ENCODE assay signal across 8 cellular contexts in genomic region chr5:50967388-50968039, GRCh38.
DNase-seq lines count a peak whose midpoint lies in the region; ATAC-seq and TF ChIP-seq lines count a peak whose summit lies in the region.

No MANE protein-coding gene starts in this region.

- H3K27ac Mint-ChIP-seq in endodermal cell (no peak overlapping the region), neural progenitor cell (no peak overlapping the region)

- H3K79me2 ChIP-seq in neural progenitor cell (ENCODE audit: low read depth), result no peaks in the 10 kb centered on the region

- H3K4me3 Mint-ChIP-seq in endodermal cell, result peak overlapping the region; percentile 61
- peak overlapping the region; percentile 63 for H3K4me3 Mint-ChIP-seq in neural progenitor cell

- H2AFZ ChIP-seq in neural progenitor cell (replicated peaks), result no peak overlapping the region

- H3K4me1 Mint-ChIP-seq in endodermal cell (peaks cover 55% of the 10 kb centered on the region), neural progenitor cell (peaks cover 53% of the 10 kb centered on the region)

- H3K9me3 ChIP-seq in endodermal cell (ENCODE audit: control insufficient read depth, low read length) (no peaks in the 10 kb centered on the region), neural progenitor cell (ENCODE audit: low read depth) (no peaks in the 10 kb centered on the region)

- H3K4me3 ChIP-seq in endodermal cell (ENCODE audit: low read length) (peak overlapping the region; percentile 78), neural progenitor cell (peak overlapping the region; percentile 38)

- H3F3A ChIP-seq in neural progenitor cell (ENCODE audit: low read depth), result peaks cover 48% of the 10 kb centered on the region

- TF ChIP-seq CTCF in endodermal cell (conservative IDR thresholded peaks at IDR 0.05), result no peak
- TF ChIP-seq CTCF in neural progenitor cell (IDR thresholded peaks at IDR 0.05), result no peak

- H3K27me3 Mint-ChIP-seq in endodermal cell (ENCODE audit: insufficient read depth), result peaks cover 93% of the 10 kb centered on the region
- H3K27me3 Mint-ChIP-seq in neural progenitor cell (ENCODE audit: insufficient read depth, low read depth), result peaks cover 86% of the 10 kb centered on the region

- H3K9ac ChIP-seq in endodermal cell (ENCODE audit: extremely low read depth, low read length, poor library complexity, severe bottlenecking), result no peak overlapping the region
- H3K9ac ChIP-seq in neural progenitor cell, result no peak overlapping the region

- H3K9me3 Mint-ChIP-seq in endodermal cell (no peaks in the 10 kb centered on the region), neural progenitor cell (no peaks in the 10 kb centered on the region)

- H4K20me1 ChIP-seq in neural progenitor cell (ENCODE audit: low read depth), result peaks cover 50% of the 10 kb centered on the region

- H3K4me1 ChIP-seq in endodermal cell (ENCODE audit: control insufficient read depth, insufficient read depth, low read length) (no peaks in the 10 kb centered on the region), neural progenitor cell (peaks cover 58% of the 10 kb centered on the region)

- DNase-seq in DMS153 (lab: John Stamatoyannopoulos, UW), result peak; percentile 23
- DNase-seq in NCI-H2029 treated with DMSO at 0.1 percent for 48 hours (lab: John Stamatoyannopoulos, UW), result peak; percentile 52
- DNase-seq in endodermal cell, result peak; percentile 78
- DNase-seq in neural progenitor cell (ENCODE audit: low spot score), result peak; percentile 58
- no peak for DNase-seq in NCI-H1048 (lab: John Stamatoyannopoulos, UW)
- no peak for DNase-seq in superior temporal gyrus (ENCODE audit: extremely low spot score)

- ATAC-seq in HG03565 (IDR thresholded peaks at IDR 0.05; ENCODE audit: unreplicated experiment), result no peak
- no peak for ATAC-seq in HG02642 (IDR thresholded peaks at IDR 0.05; ENCODE audit: poor library complexity, unreplicated experiment)

- H3K27ac ChIP-seq in endodermal cell (ENCODE audit: low read depth, low read length) (no peak overlapping the region), neural progenitor cell (no peak overlapping the region)

- H3K36me3 Mint-ChIP-seq in endodermal cell (ENCODE audit: low read depth), result no peaks in the 10 kb centered on the region
- no peaks in the 10 kb centered on the region for H3K36me3 Mint-ChIP-seq in neural progenitor cell

- WGBS in endodermal cell (ENCODE audit: insufficient coverage in 1 of 2, insufficient read length in 1 of 2), 2 experiments, result 1 to 4% methylated on average over 11 to 21 of the region's 22 CpGs

- H3K4me2 ChIP-seq in neural progenitor cell, result peak overlapping the region; percentile 90

- H3K27me3 ChIP-seq in endodermal cell (ENCODE audit: control insufficient read depth, insufficient read depth, low read length, poor library complexity, severe bottlenecking) (peaks cover 87% of the 10 kb centered on the region), neural progenitor cell (peaks cover 96% of the 10 kb centered on the region)

- H3K36me3 ChIP-seq in endodermal cell (ENCODE audit: control insufficient read depth, insufficient read depth, low read length) (no peaks in the 10 kb centered on the region), neural progenitor cell (no peaks in the 10 kb centered on the region)

Comparison
In these comparisons a context has a peak if more than half of its experiments do, and no peak if none do; other contexts are left out.
1. DNase-seq: peak in DMS153 (single experiment), NCI-H2029 treated with DMSO at 0.1 percent for 48 hours (single experiment), endodermal cell (single experiment) and neural progenitor cell (single experiment); none in NCI-H1048 (single experiment) and superior temporal gyrus (single experiment).